Comparison of ENCODE assay signal across 3 cellular contexts in genomic region chr20:60427516-60427915, GRCh38.
"Had no signal": no experiment of that assay in that cellular context is flagged by ENCODE, and none has a peak within 500 bp of the region (broad histone marks: within the 10 kb centered on the region; RNA-seq: fewer than 3 reads in every experiment).

No MANE protein-coding gene starts in this region.

- DNase-seq: GDM1, GF-D8 had no signal

- H3K4me3 ChIP-seq: GM12878 had no signal

- ATAC-seq: GM12878 had no signal
